Comparison of ENCODE assay signal across 1 cellular context in the genomic region with DNA sequence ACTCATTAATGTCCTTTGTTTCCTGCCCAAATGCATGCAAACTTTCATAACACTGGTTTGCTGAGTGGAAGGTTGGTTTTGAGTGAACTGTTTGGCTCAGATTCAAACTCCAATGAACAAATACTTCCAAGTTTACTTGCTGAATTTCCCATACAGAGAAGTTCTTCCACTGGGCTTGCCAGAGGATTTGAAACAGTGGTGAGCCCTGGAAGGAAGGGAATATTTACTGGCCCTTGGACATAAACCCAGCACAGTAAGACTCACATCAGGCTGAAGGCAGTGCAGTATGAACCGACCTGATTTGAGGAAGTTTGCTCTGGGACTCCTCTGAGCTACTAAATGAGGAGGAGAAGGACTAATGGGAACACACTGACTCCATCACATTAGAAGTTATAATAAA.
TF ChIP-seq lines count a peak whose summit lies in the region.

No MANE protein-coding gene starts in this region.

TF ChIP-seq in liver, 16 proteins besides CTCF, POLR2A, EP300 and RAD21:
- TF ChIP-seq, protein P1, sequence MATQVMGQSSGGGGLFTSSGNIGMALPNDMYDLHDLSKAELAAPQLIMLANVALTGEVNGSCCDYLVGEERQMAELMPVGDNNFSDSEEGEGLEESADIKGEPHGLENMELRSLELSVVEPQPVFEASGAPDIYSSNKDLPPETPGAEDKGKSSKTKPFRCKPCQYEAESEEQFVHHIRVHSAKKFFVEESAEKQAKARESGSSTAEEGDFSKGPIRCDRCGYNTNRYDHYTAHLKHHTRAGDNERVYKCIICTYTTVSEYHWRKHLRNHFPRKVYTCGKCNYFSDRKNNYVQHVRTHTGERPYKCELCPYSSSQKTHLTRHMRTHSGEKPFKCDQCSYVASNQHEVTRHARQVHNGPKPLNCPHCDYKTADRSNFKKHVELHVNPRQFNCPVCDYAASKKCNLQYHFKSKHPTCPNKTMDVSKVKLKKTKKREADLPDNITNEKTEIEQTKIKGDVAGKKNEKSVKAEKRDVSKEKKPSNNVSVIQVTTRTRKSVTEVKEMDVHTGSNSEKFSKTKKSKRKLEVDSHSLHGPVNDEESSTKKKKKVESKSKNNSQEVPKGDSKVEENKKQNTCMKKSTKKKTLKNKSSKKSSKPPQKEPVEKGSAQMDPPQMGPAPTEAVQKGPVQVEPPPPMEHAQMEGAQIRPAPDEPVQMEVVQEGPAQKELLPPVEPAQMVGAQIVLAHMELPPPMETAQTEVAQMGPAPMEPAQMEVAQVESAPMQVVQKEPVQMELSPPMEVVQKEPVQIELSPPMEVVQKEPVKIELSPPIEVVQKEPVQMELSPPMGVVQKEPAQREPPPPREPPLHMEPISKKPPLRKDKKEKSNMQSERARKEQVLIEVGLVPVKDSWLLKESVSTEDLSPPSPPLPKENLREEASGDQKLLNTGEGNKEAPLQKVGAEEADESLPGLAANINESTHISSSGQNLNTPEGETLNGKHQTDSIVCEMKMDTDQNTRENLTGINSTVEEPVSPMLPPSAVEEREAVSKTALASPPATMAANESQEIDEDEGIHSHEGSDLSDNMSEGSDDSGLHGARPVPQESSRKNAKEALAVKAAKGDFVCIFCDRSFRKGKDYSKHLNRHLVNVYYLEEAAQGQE (IDR thresholded peaks at IDR 0.05): peak; percentile 78
- TF ChIP-seq FOXA2 (IDR thresholded peaks at IDR 0.05): no peak
- TF ChIP-seq, protein P2, sequence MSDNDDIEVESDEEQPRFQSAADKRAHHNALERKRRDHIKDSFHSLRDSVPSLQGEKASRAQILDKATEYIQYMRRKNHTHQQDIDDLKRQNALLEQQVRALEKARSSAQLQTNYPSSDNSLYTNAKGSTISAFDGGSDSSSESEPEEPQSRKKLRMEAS (IDR thresholded peaks at IDR 0.05): peak; percentile 78
- TF ChIP-seq, protein P3, sequence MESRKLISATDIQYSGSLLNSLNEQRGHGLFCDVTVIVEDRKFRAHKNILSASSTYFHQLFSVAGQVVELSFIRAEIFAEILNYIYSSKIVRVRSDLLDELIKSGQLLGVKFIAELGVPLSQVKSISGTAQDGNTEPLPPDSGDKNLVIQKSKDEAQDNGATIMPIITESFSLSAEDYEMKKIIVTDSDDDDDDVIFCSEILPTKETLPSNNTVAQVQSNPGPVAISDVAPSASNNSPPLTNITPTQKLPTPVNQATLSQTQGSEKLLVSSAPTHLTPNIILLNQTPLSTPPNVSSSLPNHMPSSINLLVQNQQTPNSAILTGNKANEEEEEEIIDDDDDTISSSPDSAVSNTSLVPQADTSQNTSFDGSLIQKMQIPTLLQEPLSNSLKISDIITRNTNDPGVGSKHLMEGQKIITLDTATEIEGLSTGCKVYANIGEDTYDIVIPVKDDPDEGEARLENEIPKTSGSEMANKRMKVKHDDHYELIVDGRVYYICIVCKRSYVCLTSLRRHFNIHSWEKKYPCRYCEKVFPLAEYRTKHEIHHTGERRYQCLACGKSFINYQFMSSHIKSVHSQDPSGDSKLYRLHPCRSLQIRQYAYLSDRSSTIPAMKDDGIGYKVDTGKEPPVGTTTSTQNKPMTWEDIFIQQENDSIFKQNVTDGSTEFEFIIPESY (IDR thresholded peaks at IDR 0.05): peak; percentile 8
- peak; percentile 55 to 70 for TF ChIP-seq JUND (IDR thresholded peaks at IDR 0.05)
- TF ChIP-seq FOXA1 (IDR thresholded peaks at IDR 0.05): no peak
- peak; percentile 59 for TF ChIP-seq SP1 (IDR thresholded peaks at IDR 0.05)
- TF ChIP-seq, protein P4, sequence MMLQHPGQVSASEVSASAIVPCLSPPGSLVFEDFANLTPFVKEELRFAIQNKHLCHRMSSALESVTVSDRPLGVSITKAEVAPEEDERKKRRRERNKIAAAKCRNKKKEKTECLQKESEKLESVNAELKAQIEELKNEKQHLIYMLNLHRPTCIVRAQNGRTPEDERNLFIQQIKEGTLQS (IDR thresholded peaks at IDR 0.05): no peak
- peak; percentile 42 to 71 for TF ChIP-seq RXRA (IDR thresholded peaks at IDR 0.05)
- no peak for TF ChIP-seq YY1 (IDR thresholded peaks at IDR 0.05)
- peak; percentile 38 for TF ChIP-seq NR2F2 (IDR thresholded peaks at IDR 0.05)
- TF ChIP-seq GABPA (IDR thresholded peaks at IDR 0.05 in 1 of 2, conservative IDR thresholded peaks at IDR 0.05 in 1 of 2): peak in 1 of 2 donors; percentile 31
- peak in 1 of 2 donors; percentile 67 for TF ChIP-seq EGR1 (IDR thresholded peaks at IDR 0.05; ENCODE audit: low read depth in 2 of 2)
- TF ChIP-seq HNF4G (IDR thresholded peaks at IDR 0.05): no peak
- peak; percentile 70 for TF ChIP-seq TAF1 (conservative IDR thresholded peaks at IDR 0.05)
- peak; percentile 51 to 57 for TF ChIP-seq HNF4A (conservative IDR thresholded peaks at IDR 0.05)
